12 cellular contexts compared by ENCODE assay signal in the genomic region with DNA sequence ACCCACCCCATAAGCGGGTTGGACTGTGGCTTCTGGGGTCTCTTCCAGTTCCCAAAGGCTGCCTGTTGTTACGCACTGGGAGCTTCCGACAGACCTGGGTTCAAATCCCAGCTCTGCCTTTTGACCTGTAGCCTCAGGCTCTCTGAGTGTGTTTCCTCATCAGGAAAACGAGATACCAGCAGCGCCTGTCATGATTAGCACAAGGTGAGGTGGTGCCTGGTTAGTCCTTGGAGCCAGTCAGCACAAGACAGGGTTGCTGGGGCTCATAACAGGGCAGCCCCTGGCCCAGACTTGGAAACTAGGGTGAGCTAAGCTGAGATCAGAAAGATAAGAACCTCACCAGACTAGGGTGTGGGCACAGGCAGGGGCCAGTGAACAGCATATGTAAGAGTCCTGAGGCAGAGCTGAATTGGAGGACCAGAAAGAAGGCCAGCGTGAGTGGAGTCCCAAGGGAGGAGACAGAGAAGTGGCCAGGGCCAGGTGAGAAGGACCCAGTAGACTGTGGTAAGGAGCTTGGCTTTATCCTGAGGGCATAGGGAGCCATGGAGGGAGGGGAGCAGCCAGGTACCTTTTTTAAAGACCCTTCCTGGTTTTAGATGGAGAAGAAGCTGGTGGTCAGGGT.
"Had no signal": no experiment of that assay in that cellular context is flagged by ENCODE, and none has a peak within 500 bp of the region (broad histone marks: within the 10 kb centered on the region; RNA-seq: fewer than 3 reads in every experiment).

No MANE protein-coding gene starts in this region.

- H3K9me3 ChIP-seq: transverse colon had no signal

- ATAC-seq: activated T-helper 17 cell treated with anti-CD3 and anti-CD28 coated beads, Interleukin-2, amount 50 U/mL, for 72 hours; effector memory CD8-positive, alpha-beta T cell had no signal

- DNase-seq: activated CD4-positive, alpha-beta T cell treated with anti-CD3 and anti-CD28 coated beads, Interleukin-2, amount 10 ng/mL, durations not matched to agents 24 days and 14 days; activated naive CD4-positive, alpha-beta T cell treated with anti-CD3 and anti-CD28 coated beads, Interleukin-2, amount 10 ng/mL, durations not matched to agents 7 days and 5 days; activated T-cell treated with anti-CD3 and anti-CD28 coated beads for 4 hours; central memory CD4-positive, alpha-beta T cell; effector memory CD8-positive, alpha-beta T cell; immature natural killer cell; mammary epithelial cell; natural killer cell; occipital lobe; T1000; transverse colon had no signal

- H3K36me3 ChIP-seq: transverse colon had no signal

- H3K4me3 ChIP-seq: transverse colon had no signal

- H3K27ac ChIP-seq: transverse colon had no signal
